Comparison of ENCODE assay signal across 8 cellular contexts in the genomic region with DNA sequence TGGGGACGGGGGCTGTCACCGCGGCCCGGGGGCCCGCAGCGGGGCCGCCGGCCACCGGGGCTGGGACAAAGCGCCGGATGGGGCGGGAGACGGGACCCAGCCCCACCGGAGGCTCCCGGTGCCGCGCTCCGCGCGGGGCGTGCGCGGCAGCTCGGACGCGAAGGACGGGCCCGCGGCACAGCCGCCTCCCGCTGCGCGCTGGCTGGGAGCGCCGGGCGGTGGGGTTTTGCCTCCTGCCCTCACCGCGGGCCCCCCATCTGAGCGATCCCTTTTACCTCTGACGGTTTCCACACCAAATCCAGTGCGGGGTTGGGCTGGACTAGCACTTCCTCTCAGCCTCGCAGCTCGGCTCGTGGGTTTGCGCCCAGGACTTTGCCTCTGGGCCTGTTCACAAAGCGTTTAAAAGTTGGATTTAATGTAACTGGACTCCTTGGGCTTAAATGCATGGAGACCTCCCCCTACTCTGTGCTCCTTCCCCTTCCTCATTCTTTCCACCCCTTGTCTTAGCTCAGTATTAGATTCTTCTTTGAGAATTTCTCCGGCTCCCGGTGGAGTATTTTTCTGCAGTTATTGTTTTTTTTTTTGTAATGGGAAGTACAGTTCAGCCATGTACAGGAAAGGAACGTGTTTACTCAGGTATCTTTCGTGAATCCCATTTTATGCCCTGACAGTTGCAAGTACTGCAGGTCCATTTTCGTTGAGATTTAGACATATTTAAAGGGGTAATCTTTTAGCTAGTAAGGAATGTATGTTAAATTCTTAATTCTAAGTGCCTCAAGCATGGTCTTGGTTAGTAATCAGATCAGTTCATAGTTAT. TPM values are rescaled to one million over a fixed set of nuclear protein-coding genes. Genes with fewer than 3 reads are reported as not detected.
A peak's percentile ranks its signal among the peaks of the same experiment; 100 is the strongest.
DNase-seq lines count a peak whose midpoint lies in the region; ATAC-seq and TF ChIP-seq lines count a peak whose summit lies in the region.

No MANE protein-coding gene starts in this region.

- intact Hi-C loops in ovary (cut with DNase I), result loop anchor here in 1 of 4 donors (10.0 kb wide), 1 partner anchor 142 kb away; the partner anchor contains the start of gene TNPO1

- peaks cover 59% of the 10 kb centered on the region for H3K27me3 Mint-ChIP-seq in activated naive CD8-positive, alpha-beta T cell treated with anti-CD3 and anti-CD28 coated beads, Interleukin-2, amount 50 U/mL, for 24 hours

- H3K36me3 ChIP-seq in Peyer's patch, result no peaks in the 10 kb centered on the region
- H3K36me3 ChIP-seq in cardiac muscle cell, result no peaks in the 10 kb centered on the region
- no peaks in the 10 kb centered on the region for H3K36me3 ChIP-seq in ovary

- H3K9me3 ChIP-seq in Peyer's patch (no peaks in the 10 kb centered on the region), cardiac muscle cell (ENCODE audit: low read depth) (no peaks in the 10 kb centered on the region), ovary (no peaks in the 10 kb centered on the region)

- TF ChIP-seq CTCF in GM20000 (IDR thresholded peaks at IDR 0.05; ENCODE audit: extremely low read depth, missing control alignments) (no peak), Peyer's patch (IDR thresholded peaks at IDR 0.05) (no peak), cardiac muscle cell (IDR thresholded peaks at IDR 0.05; ENCODE audit: low read depth, low read length) (no peak), ovary (IDR thresholded peaks at IDR 0.05) (no peak)

- peak overlapping the region; percentile 82 for H3K4me3 Mint-ChIP-seq in activated naive CD8-positive, alpha-beta T cell treated with anti-CD3 and anti-CD28 coated beads, Interleukin-2, amount 50 U/mL, for 24 hours

- no peaks in the 10 kb centered on the region for H3K9me3 Mint-ChIP-seq in activated naive CD8-positive, alpha-beta T cell treated with anti-CD3 and anti-CD28 coated beads, Interleukin-2, amount 50 U/mL, for 24 hours

- no peak for TF ChIP-seq EP300 in ovary (IDR thresholded peaks at IDR 0.05)

- peak overlapping the region; percentile 63 to 94 (median 88) for H3K4me3 ChIP-seq in Peyer's patch
- peak overlapping the region; percentile 73 for H3K4me3 ChIP-seq in cardiac muscle cell
- peak overlapping the region; percentile 87 for H3K4me3 ChIP-seq in ovary

- H3K4me1 Mint-ChIP-seq in activated naive CD8-positive, alpha-beta T cell treated with anti-CD3 and anti-CD28 coated beads, Interleukin-2, amount 50 U/mL, for 24 hours, result peaks cover 21% of the 10 kb centered on the region

- H3K27ac ChIP-seq in Peyer's patch (peak overlapping the region; percentile 87 to 99 (median 92)), cardiac muscle cell (peak overlapping the region; percentile 88), ovary (peak overlapping the region; percentile 99)

- peaks cover 2% of the 10 kb centered on the region for H3K36me3 Mint-ChIP-seq in activated naive CD8-positive, alpha-beta T cell treated with anti-CD3 and anti-CD28 coated beads, Interleukin-2, amount 50 U/mL, for 24 hours (ENCODE audit: low read depth)

- DNase-seq in DMS 273 (lab: John Stamatoyannopoulos, UW; ENCODE audit: unreplicated experiment) (peak; percentile 81), GM20000 (ENCODE audit: low spot score) (peak; percentile 71), Peyer's patch (peak; percentile 54 to 73 (median 71)), cardiac muscle cell (ENCODE audit: low read depth in 1 of 2, low spot score in 1 of 2) (peak; percentile 66 to 70), ovary (peak; percentile 42 to 71 (median 57)), NCI-H2107 (lab: John Stamatoyannopoulos, UW) (no peak)
- peak; percentile 20 for DNase-seq in activated naive CD8-positive, alpha-beta T cell treated with anti-CD3 and anti-CD28 coated beads, Interleukin-2, amount 50 U/mL, for 24 hours

- peaks cover 0 to 17% (median 0%) of the 10 kb centered on the region in 4 donors for H3K4me1 ChIP-seq in Peyer's patch
- peaks cover 8% of the 10 kb centered on the region for H3K4me1 ChIP-seq in cardiac muscle cell (ENCODE audit: low read depth)
- peaks cover 4% of the 10 kb centered on the region for H3K4me1 ChIP-seq in ovary (ENCODE audit: insufficient read depth)

- TF ChIP-seq POLR2A in Peyer's patch (IDR thresholded peaks at IDR 0.05) (no peak), ovary (IDR thresholded peaks at IDR 0.05) (no peak)

- peak overlapping the region; percentile 48 for H3K27ac Mint-ChIP-seq in activated naive CD8-positive, alpha-beta T cell treated with anti-CD3 and anti-CD28 coated beads, Interleukin-2, amount 50 U/mL, for 24 hours

- H3K27me3 ChIP-seq in Peyer's patch (no peaks in the 10 kb centered on the region), cardiac muscle cell (no peaks in the 10 kb centered on the region), ovary (no peaks in the 10 kb centered on the region)

- ATAC-seq in HG03571 (IDR thresholded peaks at IDR 0.05; ENCODE audit: unreplicated experiment), result peak; percentile 35
- peak; percentile 38 for ATAC-seq in activated naive CD8-positive, alpha-beta T cell treated with anti-CD3 and anti-CD28 coated beads, Interleukin-2, amount 50 U/mL, for 24 hours

- 1% methylated on average over 19 to 51 of the region's 51 CpGs for WGBS in ovary, 3 donors

RNA-seq across cellular contexts. Expression of gene FCHO2, which starts 0.7 kb away (rescaled TPM):
- total RNA-seq in Peyer's patch (10 to 100 TPM; 20.2 to 38.0 (median 28.3) TPM), cardiac muscle cell (6.6 and 7.5 TPM in 2 replicates), ovary (10 to 100 TPM; 25.2 to 34.4 (median 26.1) TPM)
- polyA plus RNA-seq in cardiac muscle cell (6.9 and 9.5 TPM in 2 replicates), ovary (10 to 100 TPM; 12.1 to 15.4 TPM)
